1 cellular context compared by ENCODE assay signal in the genomic region with DNA sequence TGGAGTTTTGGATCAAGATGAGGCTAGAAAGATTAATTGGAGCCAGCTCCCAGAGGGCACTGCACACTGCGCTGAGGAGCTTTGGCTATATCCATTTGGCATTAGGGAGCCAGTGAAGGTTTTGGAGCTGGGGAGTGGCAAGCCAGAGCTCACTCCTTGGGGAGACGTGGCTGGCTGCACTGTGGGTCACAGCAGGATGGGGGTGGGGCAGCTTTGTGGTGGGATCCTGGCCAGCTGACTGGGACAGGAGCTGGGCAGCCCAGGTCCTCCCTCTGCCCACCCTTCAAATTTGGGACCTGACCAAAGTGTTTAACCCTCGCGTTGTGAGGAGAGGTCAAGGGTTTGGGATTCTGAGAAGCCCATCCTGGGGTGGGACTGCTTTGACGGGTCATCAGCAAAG.
TF ChIP-seq lines count a peak whose summit lies in the region.

No MANE protein-coding gene starts in this region.

TF ChIP-seq in GM23338, 12 proteins besides CTCF, POLR2A, EP300 and RAD21 (continued from another document):
- TF ChIP-seq, protein P1, sequence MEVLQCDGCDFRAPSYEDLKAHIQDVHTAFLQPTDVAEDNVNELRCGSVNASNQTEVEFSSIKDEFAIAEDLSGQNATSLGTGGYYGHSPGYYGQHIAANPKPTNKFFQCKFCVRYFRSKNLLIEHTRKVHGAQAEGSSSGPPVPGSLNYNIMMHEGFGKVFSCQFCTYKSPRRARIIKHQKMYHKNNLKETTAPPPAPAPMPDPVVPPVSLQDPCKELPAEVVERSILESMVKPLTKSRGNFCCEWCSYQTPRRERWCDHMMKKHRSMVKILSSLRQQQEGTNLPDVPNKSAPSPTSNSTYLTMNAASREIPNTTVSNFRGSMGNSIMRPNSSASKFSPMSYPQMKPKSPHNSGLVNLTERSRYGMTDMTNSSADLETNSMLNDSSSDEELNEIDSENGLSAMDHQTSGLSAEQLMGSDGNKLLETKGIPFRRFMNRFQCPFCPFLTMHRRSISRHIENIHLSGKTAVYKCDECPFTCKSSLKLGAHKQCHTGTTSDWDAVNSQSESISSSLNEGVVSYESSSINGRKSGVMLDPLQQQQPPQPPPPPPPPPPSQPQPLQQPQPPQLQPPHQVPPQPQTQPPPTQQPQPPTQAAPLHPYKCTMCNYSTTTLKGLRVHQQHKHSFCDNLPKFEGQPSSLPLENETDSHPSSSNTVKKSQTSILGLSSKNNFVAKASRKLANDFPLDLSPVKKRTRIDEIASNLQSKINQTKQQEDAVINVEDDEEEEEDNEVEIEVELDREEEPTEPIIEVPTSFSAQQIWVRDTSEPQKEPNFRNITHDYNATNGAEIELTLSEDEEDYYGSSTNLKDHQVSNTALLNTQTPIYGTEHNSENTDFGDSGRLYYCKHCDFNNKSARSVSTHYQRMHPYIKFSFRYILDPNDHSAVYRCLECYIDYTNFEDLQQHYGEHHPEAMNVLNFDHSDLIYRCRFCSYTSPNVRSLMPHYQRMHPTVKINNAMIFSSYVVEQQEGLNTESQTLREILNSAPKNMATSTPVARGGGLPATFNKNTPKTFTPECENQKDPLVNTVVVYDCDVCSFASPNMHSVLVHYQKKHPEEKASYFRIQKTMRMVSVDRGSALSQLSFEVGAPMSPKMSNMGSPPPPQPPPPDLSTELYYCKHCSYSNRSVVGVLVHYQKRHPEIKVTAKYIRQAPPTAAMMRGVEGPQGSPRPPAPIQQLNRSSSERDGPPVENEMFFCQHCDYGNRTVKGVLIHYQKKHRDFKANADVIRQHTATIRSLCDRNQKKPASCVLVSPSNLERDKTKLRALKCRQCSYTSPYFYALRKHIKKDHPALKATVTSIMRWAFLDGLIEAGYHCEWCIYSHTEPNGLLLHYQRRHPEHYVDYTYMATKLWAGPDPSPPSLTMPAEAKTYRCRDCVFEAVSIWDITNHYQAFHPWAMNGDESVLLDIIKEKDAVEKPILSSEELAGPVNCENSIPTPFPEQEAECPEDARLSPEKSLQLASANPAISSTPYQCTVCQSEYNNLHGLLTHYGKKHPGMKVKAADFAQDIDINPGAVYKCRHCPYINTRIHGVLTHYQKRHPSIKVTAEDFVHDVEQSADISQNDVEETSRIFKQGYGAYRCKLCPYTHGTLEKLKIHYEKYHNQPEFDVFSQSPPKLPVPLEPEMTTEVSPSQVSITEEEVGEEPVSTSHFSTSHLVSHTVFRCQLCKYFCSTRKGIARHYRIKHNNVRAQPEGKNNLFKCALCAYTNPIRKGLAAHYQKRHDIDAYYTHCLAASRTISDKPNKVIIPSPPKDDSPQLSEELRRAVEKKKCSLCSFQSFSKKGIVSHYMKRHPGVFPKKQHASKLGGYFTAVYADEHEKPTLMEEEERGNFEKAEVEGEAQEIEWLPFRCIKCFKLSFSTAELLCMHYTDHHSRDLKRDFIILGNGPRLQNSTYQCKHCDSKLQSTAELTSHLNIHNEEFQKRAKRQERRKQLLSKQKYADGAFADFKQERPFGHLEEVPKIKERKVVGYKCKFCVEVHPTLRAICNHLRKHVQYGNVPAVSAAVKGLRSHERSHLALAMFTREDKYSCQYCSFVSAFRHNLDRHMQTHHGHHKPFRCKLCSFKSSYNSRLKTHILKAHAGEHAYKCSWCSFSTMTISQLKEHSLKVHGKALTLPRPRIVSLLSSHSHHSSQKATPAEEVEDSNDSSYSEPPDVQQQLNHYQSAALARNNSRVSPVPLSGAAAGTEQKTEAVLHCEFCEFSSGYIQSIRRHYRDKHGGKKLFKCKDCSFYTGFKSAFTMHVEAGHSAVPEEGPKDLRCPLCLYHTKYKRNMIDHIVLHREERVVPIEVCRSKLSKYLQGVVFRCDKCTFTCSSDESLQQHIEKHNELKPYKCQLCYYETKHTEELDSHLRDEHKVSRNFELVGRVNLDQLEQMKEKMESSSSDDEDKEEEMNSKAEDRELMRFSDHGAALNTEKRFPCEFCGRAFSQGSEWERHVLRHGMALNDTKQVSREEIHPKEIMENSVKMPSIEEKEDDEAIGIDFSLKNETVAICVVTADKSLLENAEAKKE (CRISPR knock-in tag; IDR thresholded peaks at IDR 0.05), result no peak
- no peak for TF ChIP-seq POLR2AphosphoS5 (IDR thresholded peaks at IDR 0.05; ENCODE audit: low read depth)
- TF ChIP-seq, protein P2, sequence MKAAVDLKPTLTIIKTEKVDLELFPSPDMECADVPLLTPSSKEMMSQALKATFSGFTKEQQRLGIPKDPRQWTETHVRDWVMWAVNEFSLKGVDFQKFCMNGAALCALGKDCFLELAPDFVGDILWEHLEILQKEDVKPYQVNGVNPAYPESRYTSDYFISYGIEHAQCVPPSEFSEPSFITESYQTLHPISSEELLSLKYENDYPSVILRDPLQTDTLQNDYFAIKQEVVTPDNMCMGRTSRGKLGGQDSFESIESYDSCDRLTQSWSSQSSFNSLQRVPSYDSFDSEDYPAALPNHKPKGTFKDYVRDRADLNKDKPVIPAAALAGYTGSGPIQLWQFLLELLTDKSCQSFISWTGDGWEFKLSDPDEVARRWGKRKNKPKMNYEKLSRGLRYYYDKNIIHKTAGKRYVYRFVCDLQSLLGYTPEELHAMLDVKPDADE (IDR thresholded peaks at IDR 0.05), result no peak
- TF ChIP-seq ZNF114 (CRISPR knock-in tag; IDR thresholded peaks at IDR 0.05), result no peak
